29 cellular contexts compared by ENCODE assay signal in genomic region chr4:56197387-56197786, GRCh38.
DNase-seq lines count a peak whose midpoint lies in the region; ATAC-seq and TF ChIP-seq lines count a peak whose summit lies in the region.
"Had no signal": no experiment of that assay in that cellular context is flagged by ENCODE, and none has a peak within 500 bp of the region (broad histone marks: within the 10 kb centered on the region; RNA-seq: fewer than 3 reads in every experiment).

No MANE protein-coding gene starts in this region.

- intact Hi-C loops in Calu3 (cut with micrococcal nuclease; ENCODE audit: unreplicated experiment) (no loop called here), colonic mucosa (cut with DNase I) (no loop called here)

- H3K9me3 ChIP-seq in colonic mucosa (no peaks in the 10 kb centered on the region), mucosa of rectum (ENCODE audit: control insufficient read depth in 2 of 2, low read length in 2 of 2) (no peaks in the 10 kb centered on the region)
- H3K9me3 ChIP-seq: BLaER1, Caco-2, tibial artery had no signal

- H3K9ac ChIP-seq in colonic mucosa (ENCODE audit: low read depth in 2 of 2, low read length in 2 of 2) (peak overlapping the region in 1 of 2 donors; percentile 61), mucosa of rectum (ENCODE audit: low read depth in 1 of 2, low read length in 2 of 2) (peak overlapping the region in 1 of 2 donors; percentile 7)
- H3K9ac ChIP-seq: BLaER1 had no signal

- H3K4me3 ChIP-seq in NB4 (ENCODE audit: low read depth, low read length) (no peak overlapping the region), colonic mucosa (no peak overlapping the region), mucosa of rectum (ENCODE audit: low read length in 2 of 2) (peak overlapping the region; percentile 9 to 43)
- H3K4me3 ChIP-seq: BLaER1, tibial artery had no signal

- no peaks in the 10 kb centered on the region for H3K36me3 ChIP-seq in colonic mucosa
- no peaks in the 10 kb centered on the region for H3K36me3 ChIP-seq in mucosa of rectum (ENCODE audit: control insufficient read depth in 2 of 2, insufficient read depth in 2 of 2, low read length in 2 of 2)
- H3K36me3 ChIP-seq: tibial artery had no signal

- H3K4me1 ChIP-seq in colonic mucosa (no peaks in the 10 kb centered on the region), mucosa of rectum (ENCODE audit: control insufficient read depth in 2 of 2, insufficient read depth in 2 of 2, low read length in 2 of 2) (peaks cover 3 to 22% of the 10 kb centered on the region in 2 donors)
- H3K4me1 ChIP-seq: Caco-2, foreskin keratinocyte had no signal

- CTCF ChIA-PET in Calu3 (lab: Charles Lee), result no interaction called here

- H3K4me1 Mint-ChIP-seq in Calu3 (ENCODE audit: low read depth, unreplicated experiment), result peaks cover 16% of the 10 kb centered on the region
- H3K4me1 Mint-ChIP-seq: activated CD4-positive, alpha-beta T cell treated with anti-CD3 and anti-CD28 coated beads for 36 hours; H9; T-cell had no signal

- no peaks in the 10 kb centered on the region for H3K27me3 Mint-ChIP-seq in Calu3 (ENCODE audit: unreplicated experiment)

- DNase-seq in Calu3 (peak; percentile 5), NB4 (ENCODE audit: low read depth) (peak; percentile 30), colonic mucosa (peak; percentile 48), SHP77 (lab: John Stamatoyannopoulos, UW) (no peak)
- DNase-seq: activated CD4-positive, alpha-beta T cell treated with anti-CD3 and anti-CD28 coated beads for 36 hours; activated naive CD4-positive, alpha-beta T cell treated with anti-CD3 and anti-CD28 coated beads for 36 hours; activated T-cell treated with anti-CD3 and anti-CD28 coated beads, Interleukin-2, amount 50 U/mL, for 72 hours; amygdala; Caco-2; cerebellar nuclear complex; EL; foreskin keratinocyte; H9; hippocampal formation; NCI-H1048; NCI-H2029; NCI-H446; OCI-M1; Right ventricle myocardium superior; stimulated activated CD4-positive, alpha-beta T cell treated with anti-CD3 and anti-CD28 coated beads, Interleukin-12 subunit alpha, Interleukin-12 subunit beta, amount 100 ng/mL, for 4 hours; T-cell; tibial artery had no signal

- H3K27me3 ChIP-seq in colonic mucosa (no peaks in the 10 kb centered on the region), mucosa of rectum (ENCODE audit: control insufficient read depth in 2 of 2, insufficient read depth in 2 of 2, low read length in 2 of 2) (no peaks in the 10 kb centered on the region)
- H3K27me3 ChIP-seq: BLaER1, tibial artery had no signal

- H3K4me3 Mint-ChIP-seq in Calu3 (ENCODE audit: low read depth, unreplicated experiment), result no peak overlapping the region
- H3K4me3 Mint-ChIP-seq: activated CD4-positive, alpha-beta T cell treated with anti-CD3 and anti-CD28 coated beads for 36 hours; activated naive CD4-positive, alpha-beta T cell treated with anti-CD3 and anti-CD28 coated beads for 36 hours; activated T-cell treated with anti-CD3 and anti-CD28 coated beads, Interleukin-2, amount 50 U/mL, for 72 hours; H9; stimulated activated naive CD8-positive, alpha-beta T cell treated with anti-CD3 and anti-CD28 coated beads, Interleukin-15, Interleukin-2, amounts not matched to agents 100 ng/mL and 50 ng/mL, for 24 hours; T-cell had no signal

- TF ChIP-seq POLR2A in NB4 (IDR thresholded peaks at IDR 0.05; ENCODE audit: extremely low read depth, insufficient read length), result no peak

- no TSS peak for BruUV-seq in Calu3 (replicated peaks; lab: Mats Ljungman, UMichigan)

- TF ChIP-seq CTCF in Calu3 (IDR thresholded peaks at IDR 0.05; ENCODE audit: unreplicated experiment) (no peak), NB4 (IDR thresholded peaks at IDR 0.05; ENCODE audit: low read depth, low read length) (no peak), colonic mucosa (IDR thresholded peaks at IDR 0.05) (no peak)

- H3K9me3 Mint-ChIP-seq in Calu3 (ENCODE audit: low read depth, unreplicated experiment), result no peaks in the 10 kb centered on the region
- H3K9me3 Mint-ChIP-seq: activated naive CD4-positive, alpha-beta T cell treated with anti-CD3 and anti-CD28 coated beads for 36 hours; H9; stimulated activated naive CD8-positive, alpha-beta T cell treated with anti-CD3 and anti-CD28 coated beads, Interleukin-15, Interleukin-2, amounts not matched to agents 100 ng/mL and 50 ng/mL, for 24 hours; T-cell had no signal

- ATAC-seq in HG02840 (IDR thresholded peaks at IDR 0.05; ENCODE audit: low FRiP score, unreplicated experiment), result no peak
- ATAC-seq in GM18511 (IDR thresholded peaks at IDR 0.05; ENCODE audit: unreplicated experiment), result no peak
- ATAC-seq in HG03565 (IDR thresholded peaks at IDR 0.05; ENCODE audit: unreplicated experiment), result no peak
- ATAC-seq: activated CD4-positive, alpha-beta T cell treated with anti-CD3 and anti-CD28 coated beads for 36 hours; activated T-cell treated with anti-CD3 and anti-CD28 coated beads, Interleukin-2, amount 50 U/mL, for 72 hours; foreskin keratinocyte; T-cell had no signal

- H3K27ac Mint-ChIP-seq in Calu3 (ENCODE audit: unreplicated experiment), result no peak overlapping the region
- H3K27ac Mint-ChIP-seq: activated CD4-positive, alpha-beta T cell treated with anti-CD3 and anti-CD28 coated beads for 36 hours; activated naive CD4-positive, alpha-beta T cell treated with anti-CD3 and anti-CD28 coated beads for 36 hours; activated T-cell treated with anti-CD3 and anti-CD28 coated beads, Interleukin-2, amount 50 U/mL, for 72 hours; H9; stimulated activated naive CD8-positive, alpha-beta T cell treated with anti-CD3 and anti-CD28 coated beads, Interleukin-15, Interleukin-2, amounts not matched to agents 100 ng/mL and 50 ng/mL, for 24 hours; T-cell had no signal

- no peaks in the 10 kb centered on the region for H3K36me3 Mint-ChIP-seq in Calu3 (ENCODE audit: insufficient read depth, unreplicated experiment)
- H3K36me3 Mint-ChIP-seq: T-cell had no signal

- peak overlapping the region; percentile 58 for H3K27ac ChIP-seq in colonic mucosa
- peak overlapping the region; percentile 57 to 76 for H3K27ac ChIP-seq in mucosa of rectum (ENCODE audit: low read depth in 2 of 2, low read length in 2 of 2)
- H3K27ac ChIP-seq: BLaER1, epithelial cell of prostate, foreskin keratinocyte, tibial artery had no signal

Comparison
In these comparisons a context has a peak if more than half of its experiments do, and no peak if none do; other contexts are left out.
1. DNase-seq: peak in Calu3 (single experiment), NB4 (single experiment) and colonic mucosa (single experiment); none in SHP77 (0 of 2).
2. H3K4me3 ChIP-seq: peak in mucosa of rectum (2 of 2); none in NB4 (single experiment) and colonic mucosa (single experiment).